In the genomic region with DNA sequence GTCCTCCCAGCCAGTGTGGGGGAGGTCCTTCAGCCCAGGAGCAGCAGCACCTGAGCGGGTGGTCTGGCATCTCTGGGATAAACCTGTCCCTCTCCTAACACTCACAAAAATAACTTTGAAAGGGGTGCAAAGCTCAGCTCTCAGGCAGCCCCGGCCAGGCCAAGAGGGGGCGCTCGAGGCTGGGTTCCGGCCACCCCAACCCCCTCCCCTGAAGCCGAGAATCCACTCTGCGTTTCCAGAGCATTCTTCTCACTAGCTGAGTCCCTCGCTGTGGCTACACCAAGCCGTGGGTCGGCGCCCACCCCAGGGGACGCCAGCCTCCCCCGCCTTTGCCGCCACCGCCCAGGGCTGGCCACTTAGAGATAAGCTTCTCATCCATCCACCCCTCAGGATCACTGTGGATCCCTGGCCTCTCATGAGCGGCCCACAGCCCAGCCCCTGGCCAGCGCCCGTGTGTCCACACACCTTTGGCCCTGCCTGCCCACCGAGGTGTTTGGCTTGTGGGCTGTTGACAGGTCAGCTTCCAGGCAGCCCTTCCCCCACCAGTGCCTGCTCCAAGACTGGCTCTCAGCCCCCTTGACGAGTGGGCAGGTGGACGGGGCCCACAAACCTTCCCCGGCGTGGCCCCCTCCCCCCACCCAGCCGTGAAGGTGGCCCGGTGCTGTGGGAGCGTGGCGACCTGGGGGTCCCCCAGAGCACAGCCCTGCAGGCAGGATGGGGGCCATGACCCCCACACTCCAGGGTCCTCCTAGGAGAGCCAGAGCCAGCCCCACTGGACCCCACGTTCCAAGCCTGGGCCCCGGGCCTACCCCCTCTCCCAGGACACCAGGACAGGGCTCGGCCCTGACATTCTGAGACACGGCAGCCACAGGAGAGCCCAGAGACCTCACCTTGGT, we compare ENCODE assay signal across 9 cellular contexts. TPM values are rescaled to one million over a fixed set of nuclear protein-coding genes. Genes with fewer than 3 reads are reported as not detected.
A peak's percentile ranks its signal among the peaks of the same experiment; 100 is the strongest.
DNase-seq lines count a peak whose midpoint lies in the region; ATAC-seq and TF ChIP-seq lines count a peak whose summit lies in the region.
"Had no signal": no experiment of that assay in that cellular context is flagged by ENCODE, and none has a peak within 500 bp of the region (broad histone marks: within the 10 kb centered on the region; RNA-seq: fewer than 3 reads in every experiment).

No MANE protein-coding gene starts in this region.

- no peaks in the 10 kb centered on the region for H3K79me1 ChIP-seq in mesendoderm (ENCODE audit: low read length)

- no peak overlapping the region for H3K4ac ChIP-seq in mesendoderm (ENCODE audit: low read depth, low read length)

- no peak overlapping the region for H3K27ac Mint-ChIP-seq in CD4-positive, alpha-beta memory T cell
- H3K27ac Mint-ChIP-seq in endothelial cell (ENCODE audit: unreplicated experiment) = no peak overlapping the region

- no peak overlapping the region for H4K8ac ChIP-seq in mesendoderm (ENCODE audit: low read depth, low read length)

- no peak overlapping the region for H3K23ac ChIP-seq in mesendoderm (ENCODE audit: low read length)

- peak; percentile 12 to 50 (median 26) for DNase-seq in CD4-positive, alpha-beta memory T cell
- peak; percentile 69 for DNase-seq in KBM-7
- DNase-seq in activated CD4-positive, CD25-positive, alpha-beta regulatory T cell treated with anti-CD3 and anti-CD28 coated beads, Interleukin-2, amount 50 U/mL, for 72 hours = peak; percentile 68
- peak; percentile 79 for DNase-seq in endothelial cell (ENCODE audit: low spot score)
- peak; percentile 83 for DNase-seq in mesendoderm
- no peak for DNase-seq in RKO (ENCODE audit: low spot score)

- peak overlapping the region; percentile 79 for H3K56ac ChIP-seq in mesendoderm (ENCODE audit: low read length)

- peak overlapping the region; percentile 54 for H2AK5ac ChIP-seq in mesendoderm (ENCODE audit: low read length)

- no peaks in the 10 kb centered on the region for H3K79me2 ChIP-seq in mesendoderm (ENCODE audit: control insufficient read depth, insufficient read depth, low read length)

- WGBS in mesendoderm (ENCODE audit: extremely low coverage, insufficient coverage, low lambda C conversion rate) = no CpG with 5 or more reads among the region's 31 CpGs

- POLR2A ChIA-PET in CD4-positive, alpha-beta memory T cell (lab: Charles Lee; ENCODE audit: partially characterized antibody) = interaction anchor here (1.0 kb wide), 1 partner anchor 10 kb away, joined by 5 read pairs; no protein-coding TSS in a partner anchor

- intact Hi-C loops in CD4-positive, alpha-beta memory T cell (cut with micrococcal nuclease) = no loop called here

- peak overlapping the region; percentile 33 for H2BK120ac ChIP-seq in mesendoderm (ENCODE audit: low read depth, low read length)

- peak; percentile 70 for TF ChIP-seq CTCF in endothelial cell (IDR thresholded peaks at IDR 0.05; ENCODE audit: unreplicated experiment)

- no peaks in the 10 kb centered on the region for H3K27me3 ChIP-seq in CD4-positive, alpha-beta memory T cell (ENCODE audit: insufficient read depth, low read length)
- H3K27me3 ChIP-seq in mesendoderm (ENCODE audit: insufficient read depth, low read length, poor library complexity) (no peaks in the 10 kb centered on the region), stomach smooth muscle (ENCODE audit: control insufficient read depth in 1 of 2, insufficient read depth in 2 of 2, low read length in 2 of 2) (no peaks in the 10 kb centered on the region)
- H3K27me3 ChIP-seq: neutrophil had no signal

- CTCF ChIA-PET in CD4-positive, alpha-beta memory T cell (lab: Charles Lee; ENCODE audit: partially characterized antibody) = interaction anchor here (1.2 to 3.3 kb wide), 4 partner anchors 10 to 131 kb away, joined by 3 to 19 read pairs (median 4); a partner anchor contains a TSS

- no peaks in the 10 kb centered on the region for H3K9me3 ChIP-seq in CD4-positive, alpha-beta memory T cell (ENCODE audit: control insufficient read depth in 1 of 2, low read length in 2 of 2)
- H3K9me3 ChIP-seq in stomach smooth muscle (ENCODE audit: control insufficient read depth in 2 of 2, low read length in 2 of 2) = no peaks in the 10 kb centered on the region
- H3K9me3 ChIP-seq: neutrophil had no signal

- H3K4me2 ChIP-seq in mesendoderm (ENCODE audit: low read length) = no peak overlapping the region

- in situ Hi-C loops in KBM-7 (cut with MboI; ENCODE audit: low pct_unique_long_range_greater_than_20kb, low sequenced_read_pairs) = no loop called here

- H3K9me3 Mint-ChIP-seq in CD4-positive, alpha-beta memory T cell = peaks cover 0 to 2% (median 0%) of the 10 kb centered on the region in 8 donors
- H3K9me3 Mint-ChIP-seq in endothelial cell (ENCODE audit: unreplicated experiment) = no peaks in the 10 kb centered on the region

- peaks cover 0 to 4% (median 0%) of the 10 kb centered on the region in 4 donors for H3K4me1 Mint-ChIP-seq in CD4-positive, alpha-beta memory T cell
- H3K4me1 Mint-ChIP-seq in endothelial cell (ENCODE audit: unreplicated experiment) = no peaks in the 10 kb centered on the region

- ATAC-seq in HG02884 (IDR thresholded peaks at IDR 0.05; ENCODE audit: unreplicated experiment) = no peak

- H3K27me3 Mint-ChIP-seq in CD4-positive, alpha-beta memory T cell = no peaks in the 10 kb centered on the region
- H3K27me3 Mint-ChIP-seq in endothelial cell (ENCODE audit: unreplicated experiment) = peaks cover 2% of the 10 kb centered on the region

- H3K9ac ChIP-seq in mesendoderm (ENCODE audit: low read length) (peak overlapping the region; percentile 42), stomach smooth muscle (ENCODE audit: low read length in 2 of 2) (peak overlapping the region in 1 of 2 donors; percentile 29)

- no peaks in the 10 kb centered on the region for H3K36me3 Mint-ChIP-seq in CD4-positive, alpha-beta memory T cell
- H3K36me3 Mint-ChIP-seq in endothelial cell (ENCODE audit: low read depth, unreplicated experiment) = peaks cover 9% of the 10 kb centered on the region

- peak overlapping the region; percentile 5 for H3K18ac ChIP-seq in mesendoderm (ENCODE audit: low read length)

- H3K4me3 Mint-ChIP-seq in CD4-positive, alpha-beta memory T cell = no peak overlapping the region
- no peak overlapping the region for H3K4me3 Mint-ChIP-seq in endothelial cell (ENCODE audit: unreplicated experiment)

- H3K36me3 ChIP-seq in CD4-positive, alpha-beta memory T cell (ENCODE audit: insufficient read depth, low read length) = no peaks in the 10 kb centered on the region
- no peaks in the 10 kb centered on the region for H3K36me3 ChIP-seq in mesendoderm (ENCODE audit: control insufficient read depth, insufficient read depth, low read length)
- no peaks in the 10 kb centered on the region for H3K36me3 ChIP-seq in stomach smooth muscle (ENCODE audit: control insufficient read depth in 2 of 2, insufficient read depth in 2 of 2, low read length in 2 of 2)
- H3K36me3 ChIP-seq: neutrophil had no signal

- no peak overlapping the region for H2BK15ac ChIP-seq in mesendoderm (replicated peaks; ENCODE audit: low read depth)

- H3K4me1 ChIP-seq in CD4-positive, alpha-beta memory T cell (ENCODE audit: insufficient read depth, low read length) = peaks cover 5% of the 10 kb centered on the region
- H3K4me1 ChIP-seq in mesendoderm (ENCODE audit: control insufficient read depth, low read depth, low read length) (no peaks in the 10 kb centered on the region), stomach smooth muscle (ENCODE audit: control insufficient read depth, insufficient read depth, low read length) (peaks cover 9% of the 10 kb centered on the region)

- no peak overlapping the region for H3K27ac ChIP-seq in CD4-positive, alpha-beta memory T cell (ENCODE audit: low read depth, low read length)
- peak overlapping the region; percentile 27 for H3K27ac ChIP-seq in mesendoderm (ENCODE audit: low read depth, low read length)
- H3K27ac ChIP-seq in stomach smooth muscle (ENCODE audit: low read length) = no peak overlapping the region
- H3K27ac ChIP-seq: neutrophil had no signal

- H3K4me3 ChIP-seq in CD4-positive, alpha-beta memory T cell (ENCODE audit: low read length in 2 of 2) = no peak overlapping the region
- no peak overlapping the region for H3K4me3 ChIP-seq in mesendoderm (ENCODE audit: low read length)
- peak overlapping the region; percentile 43 to 66 for H3K4me3 ChIP-seq in stomach smooth muscle (ENCODE audit: low read length in 2 of 2)

- H4K5ac ChIP-seq in mesendoderm (ENCODE audit: low read length) = no peak overlapping the region

- H2BK5ac ChIP-seq in mesendoderm (ENCODE audit: low read length) = no peak overlapping the region

RNA-seq across cellular contexts. Expression of a gene that starts 1.9 kb away (rescaled TPM):
- total RNA-seq in CD4-positive, alpha-beta memory T cell = 1 to 10 TPM; 1.3 to 1.7 TPM
- polyA plus RNA-seq in CD4-positive, alpha-beta memory T cell = not detected
- 1.5 TPM for total RNA-seq in endothelial cell (ENCODE audit: unreplicated experiment)
- 2.4 TPM for polyA plus RNA-seq in mesendoderm (2013, experiment 1 of 2)
- 2.9 TPM for polyA plus RNA-seq in mesendoderm (2013, experiment 2 of 2)

RNA-seq across cellular contexts. Expression of a gene that starts 30.8 kb away (rescaled TPM):
- 1 to 10 TPM; 6.9 TPM for total RNA-seq in CD4-positive, alpha-beta memory T cell
- 1 to 10 TPM; 6.0 to 6.4 TPM for polyA plus RNA-seq in CD4-positive, alpha-beta memory T cell
- total RNA-seq in endothelial cell (ENCODE audit: unreplicated experiment) = 25.3 TPM
- polyA plus RNA-seq in mesendoderm (2013, experiment 1 of 2) = 43.9 TPM
- polyA plus RNA-seq in mesendoderm (2013, experiment 2 of 2) = 44.7 TPM

RNA-seq across cellular contexts. Expression of a gene that starts 55.6 kb away (rescaled TPM):
- 10 to 100 TPM; 21.8 to 25.7 TPM for total RNA-seq in CD4-positive, alpha-beta memory T cell
- 1 to 10 TPM in 1 of 2 donors, under 1 TPM in 1; 0.77 to 1.5 TPM for polyA plus RNA-seq in CD4-positive, alpha-beta memory T cell
- 378 TPM for total RNA-seq in endothelial cell (ENCODE audit: unreplicated experiment)
- polyA plus RNA-seq in mesendoderm (2013, experiment 1 of 2) = 67.9 TPM
- polyA plus RNA-seq in mesendoderm (2013, experiment 2 of 2) = 67.5 TPM

Comparison
In these comparisons a context has a peak if more than half of its experiments do, and no peak if none do; other contexts are left out.
1. H3K4me3 ChIP-seq: peak in stomach smooth muscle (2 of 2); none in CD4-positive, alpha-beta memory T cell (0 of 2) and mesendoderm (single experiment).
2. RNA of a gene that starts 55.6 kb away (total RNA-seq): 378 TPM in endothelial cell (single experiment); 21.8 to 25.7 TPM in CD4-positive, alpha-beta memory T cell; every median in the first group is over 10 times any median in the second.